Comparison of ENCODE assay signal across 8 cellular contexts in the genomic region with DNA sequence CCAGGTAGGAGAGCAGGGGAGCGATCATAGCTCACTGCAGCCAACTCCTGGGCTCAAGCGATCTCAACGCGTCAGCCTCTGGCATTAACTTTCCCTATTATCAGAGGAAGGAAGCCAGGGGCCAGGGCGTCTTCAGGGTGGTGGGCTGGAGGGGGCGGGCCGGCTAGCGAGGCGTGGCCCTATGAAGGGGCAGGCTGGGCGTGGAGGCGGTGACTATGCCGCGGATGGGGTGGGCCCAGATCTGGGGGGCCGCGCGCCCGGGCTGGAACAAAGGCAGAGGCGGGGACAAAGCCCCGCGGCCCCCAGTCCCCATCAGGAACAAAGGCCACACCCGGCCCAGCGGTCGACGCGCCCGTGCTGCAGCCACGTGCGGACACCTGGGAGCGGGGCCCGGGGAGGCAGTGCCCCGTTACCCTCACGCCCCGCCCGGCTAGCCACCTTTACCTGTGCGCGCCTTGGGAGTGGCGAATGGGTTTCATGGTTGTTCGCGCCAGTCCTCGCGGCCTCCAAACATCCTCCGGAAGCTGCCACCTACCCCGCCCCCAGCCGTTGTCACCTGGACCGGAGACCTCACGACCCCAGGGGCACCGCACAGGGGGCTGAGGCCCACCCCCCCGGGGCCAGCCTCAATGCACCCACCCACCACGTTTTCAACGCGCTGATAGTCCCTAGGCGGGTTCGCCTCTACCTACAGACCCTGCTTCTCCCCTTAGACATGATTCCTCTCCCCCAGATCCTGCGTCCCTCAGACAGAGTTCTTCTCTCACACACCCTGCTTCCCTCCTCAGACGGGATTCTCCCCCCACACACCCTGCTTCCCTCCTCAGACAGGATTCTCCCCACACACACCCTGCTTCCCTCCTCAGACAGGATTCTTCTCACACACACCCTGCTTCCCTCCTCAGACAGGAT. TPM values are rescaled to one million over a fixed set of nuclear protein-coding genes. Genes with fewer than 3 reads are reported as not detected.
DNase-seq lines count a peak whose midpoint lies in the region; ATAC-seq and TF ChIP-seq lines count a peak whose summit lies in the region.

No MANE protein-coding gene starts in this region.

- H3K9me3 ChIP-seq in OCI-LY1 (ENCODE audit: low read length), result no peaks in the 10 kb centered on the region

- no peaks in the 10 kb centered on the region for H3K36me3 Mint-ChIP-seq in naive B cell

- no peak for DNase-seq in GM12864 (ENCODE audit: low read depth)
- no peak for DNase-seq in dorsolateral prefrontal cortex
- no peak for DNase-seq in naive B cell
- no peak for DNase-seq in GM19240 (ENCODE audit: insufficient read length, low spot score)
- no peak for DNase-seq in kidney tubule cell (ENCODE audit: low spot score)

- peak overlapping the region in 2 of 6 donors; percentile 7 for H3K27ac Mint-ChIP-seq in naive B cell

- ATAC-seq in naive B cell (ENCODE audit: low read depth in 2 of 2), result peak; percentile 63 to 71
- no peak for ATAC-seq in GM21619 (IDR thresholded peaks at IDR 0.05; ENCODE audit: unreplicated experiment)
- no peak for ATAC-seq in HG02759 (IDR thresholded peaks at IDR 0.05; ENCODE audit: unreplicated experiment)

- TF ChIP-seq CTCF in GM12864 (IDR thresholded peaks at IDR 0.05; ENCODE audit: low read depth, low read length, missing control alignments) (no peak), OCI-LY1 (IDR thresholded peaks at IDR 0.05; ENCODE audit: low read length) (no peak), dorsolateral prefrontal cortex (IDR thresholded peaks at IDR 0.05 in 54 of 56, conservative IDR thresholded peaks at IDR 0.05 in 2 of 56; ENCODE audit: low read depth in 1 of 56, partially characterized antibody in 56 of 56) (no peak)

- intact Hi-C loops in dorsolateral prefrontal cortex (cut with DNase I), result no loop called here

- H2AFZ ChIP-seq in OCI-LY1 (ENCODE audit: low read length), result no peak overlapping the region; the same call in none of the 2 replicates

- H3K4me2 ChIP-seq in OCI-LY1 (ENCODE audit: low read length), result peak overlapping the region; percentile 79

- peaks cover 17% of the 10 kb centered on the region for H3K4me1 ChIP-seq in OCI-LY1 (ENCODE audit: insufficient read depth, low read length, severe bottlenecking)

- no peaks in the 10 kb centered on the region for H3K79me2 ChIP-seq in OCI-LY1 (ENCODE audit: insufficient read depth, low read length)

- H3K9me2 ChIP-seq in OCI-LY1 (ENCODE audit: low read depth, low read length), result no peaks in the 10 kb centered on the region

- no peaks in the 10 kb centered on the region for H3K36me3 ChIP-seq in OCI-LY1 (ENCODE audit: insufficient read depth, low read length)

- H3K27me3 Mint-ChIP-seq in naive B cell, result peaks cover 0 to 30% (median 21%) of the 10 kb centered on the region in 3 donors

- H3K9me3 Mint-ChIP-seq in naive B cell, result peaks cover 0 to 2% (median 0%) of the 10 kb centered on the region in 7 donors

- H3K4me3 ChIP-seq in GM12864 (ENCODE audit: low read depth, low read length) (peak overlapping the region; percentile 42), OCI-LY1 (ENCODE audit: low read depth, low read length, poor library complexity, severe bottlenecking) (peak overlapping the region; percentile 57), dorsolateral prefrontal cortex (peak overlapping the region in 45 of 59 donors; percentile 3 to 56 (median 32))

- no peaks in the 10 kb centered on the region for H3F3A ChIP-seq in OCI-LY1 (ENCODE audit: insufficient read depth, low read length)

- peak overlapping the region; percentile 63 to 89 (median 74) for H3K4me3 Mint-ChIP-seq in naive B cell

- H3K27me3 ChIP-seq in OCI-LY1 (ENCODE audit: insufficient read depth, low read length) (no peaks in the 10 kb centered on the region), dorsolateral prefrontal cortex (peaks cover 0 to 18% (median 7%) of the 10 kb centered on the region in 45 donors)

- no peaks in the 10 kb centered on the region for H4K20me1 ChIP-seq in OCI-LY1 (ENCODE audit: insufficient read depth, low read length)

- H3K4me1 Mint-ChIP-seq in naive B cell, result peaks cover 12 to 22% (median 13%) of the 10 kb centered on the region in 3 donors

- H3K27ac ChIP-seq in OCI-LY1 (ENCODE audit: low read depth, low read length, poor library complexity, severe bottlenecking) (no peak overlapping the region), dorsolateral prefrontal cortex (no peak overlapping the region)

- peak overlapping the region; percentile 55 for H3K9ac ChIP-seq in OCI-LY1 (ENCODE audit: low read length)

RNA-seq across cellular contexts. Expression of a gene that starts 5.4 kb away (rescaled TPM):
- 100 to 1,000 TPM; 130 to 228 (median 176) TPM for total RNA-seq in dorsolateral prefrontal cortex
- 100 to 1,000 TPM in 1 of 6 donors, 10 to 100 TPM in 5; 25.7 to 100 (median 50.8) TPM for polyA plus RNA-seq in naive B cell (ENCODE audit: low read depth in 6 of 6)

RNA-seq across cellular contexts. Expression of a gene that starts 16.4 kb away (rescaled TPM):
- total RNA-seq in dorsolateral prefrontal cortex, result 100 to 1,000 TPM in 58 of 120 experiments, 10 to 100 TPM in 62; 72.8 to 126 (median 99.8) TPM
- polyA plus RNA-seq in naive B cell (ENCODE audit: low read depth in 6 of 6), result 100 to 1,000 TPM; 109 to 169 (median 122) TPM

RNA-seq across cellular contexts. Expression of a gene that starts 18.9 kb away (rescaled TPM):
- total RNA-seq in dorsolateral prefrontal cortex, result 10 to 100 TPM; 13.0 to 30.6 (median 19.7) TPM
- polyA plus RNA-seq in naive B cell (ENCODE audit: low read depth in 6 of 6), result 1 to 10 TPM; 3.3 to 6.8 (median 4.8) TPM

RNA-seq across cellular contexts. Expression of a gene that starts 19.9 kb away (rescaled TPM):
- total RNA-seq in dorsolateral prefrontal cortex, result 100 to 1,000 TPM in 116 of 120 experiments, 10 to 100 TPM in 4; 77.3 to 195 (median 134) TPM
- 10 to 100 TPM; 10.8 to 24.2 (median 16.8) TPM for polyA plus RNA-seq in naive B cell (ENCODE audit: low read depth in 6 of 6)

RNA-seq across cellular contexts. Expression of a gene that starts 26.7 kb away (rescaled TPM):
- total RNA-seq in dorsolateral prefrontal cortex, result 10 to 100 TPM; 15.7 to 40.2 (median 22.1) TPM
- polyA plus RNA-seq in naive B cell (ENCODE audit: low read depth in 6 of 6), result 10 to 100 TPM; 12.0 to 17.8 (median 12.7) TPM

Comparison
In these comparisons a context has a peak if more than half of its experiments do, and no peak if none do; other contexts are left out.
1. ATAC-seq: peak in naive B cell (2 of 2); none in GM21619 (single experiment) and HG02759 (single experiment).
2. Peak in every context shown above with its lines, with median percentiles within 50 percentile points of each other: H3K4me3 ChIP-seq.